Comparison of ENCODE assay signal across 14 cellular contexts in genomic region chr9:137750007-137750406, GRCh38.
"Had no signal": no experiment of that assay in that cellular context is flagged by ENCODE, and none has a peak within 500 bp of the region (broad histone marks: within the 10 kb centered on the region; RNA-seq: fewer than 3 reads in every experiment).

No MANE protein-coding gene starts in this region.

- ATAC-seq: activated naive CD4-positive, alpha-beta T cell treated with anti-CD3 and anti-CD28 coated beads, Interleukin-2, amount 50 U/mL, for 72 hours; mucosa of descending colon; T-cell had no signal

- H3K4me3 ChIP-seq: mucosa of descending colon, tibial nerve had no signal

- H3K27ac ChIP-seq: tibial nerve had no signal

- H3K27me3 Mint-ChIP-seq: dendritic cell treated with granulocyte-macrophage colony-stimulating factor and Interleukin-4, amounts not matched to agents 40 ng/mL and 50 ng/mL, for 4 days; naive B cell; T-cell had no signal

- DNase-seq: activated CD4-positive, CD25-positive, alpha-beta regulatory T cell; activated CD8-positive, alpha-beta memory T cell treated with anti-CD3 and anti-CD28 coated beads for 24 hours; activated CD8-positive, alpha-beta memory T cell treated with anti-CD3 and anti-CD28 coated beads, Interleukin-2, amount 50 U/mL, for 48 hours; activated gamma-delta T cell treated with Interleukin-2 at 50 U/mL for 16 hours; effector CD8-positive, alpha-beta T cell; mesenchymal stem cell; mucosa of descending colon; naive B cell; stimulated activated naive CD4-positive, alpha-beta T cell treated with Interleukin-2 at 50 U/mL for 16 hours; T-cell; T-helper 9 cell had no signal

- H3K27ac Mint-ChIP-seq: activated naive CD4-positive, alpha-beta T cell treated with anti-CD3 and anti-CD28 coated beads, Interleukin-2, amount 50 U/mL, for 72 hours; dendritic cell treated with granulocyte-macrophage colony-stimulating factor and Interleukin-4, amounts not matched to agents 40 ng/mL and 50 ng/mL, for 4 days had no signal

- H3K9me3 Mint-ChIP-seq: naive B cell had no signal

- H3K27me3 ChIP-seq: tibial nerve had no signal

- H3K4me3 Mint-ChIP-seq: dendritic cell treated with granulocyte-macrophage colony-stimulating factor and Interleukin-4, amounts not matched to agents 40 ng/mL and 50 ng/mL, for 4 days; naive B cell; T-cell had no signal

- H3K9me3 ChIP-seq: tibial nerve had no signal
